In the genomic region with DNA sequence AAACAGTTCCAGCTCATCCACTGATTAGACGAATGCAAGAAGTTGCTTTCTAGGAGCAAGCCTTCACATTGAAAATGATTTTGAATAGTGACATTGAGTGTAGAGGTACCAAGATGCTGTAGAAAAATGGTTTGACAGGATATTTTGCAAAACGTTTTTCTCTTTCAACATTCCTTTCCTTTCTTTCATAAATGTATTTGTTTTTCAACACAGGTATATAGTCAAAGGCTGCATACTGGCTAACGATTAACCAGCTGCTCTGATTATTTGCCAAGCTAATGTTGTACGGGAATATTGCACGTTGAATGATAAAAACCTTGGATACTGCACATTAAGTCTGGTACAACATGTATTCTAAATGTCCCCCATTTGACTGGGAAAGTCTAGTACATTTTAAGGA, we compare ENCODE assay signal across 20 cellular contexts.
"Had no signal": no experiment of that assay in that cellular context is flagged by ENCODE, and none has a peak within 500 bp of the region (broad histone marks: within the 10 kb centered on the region; RNA-seq: fewer than 3 reads in every experiment).

No MANE protein-coding gene starts in this region.

- H3K4me3 ChIP-seq: breast epithelium, gastrocnemius medialis, tibial nerve had no signal

- H3K36me3 ChIP-seq: breast epithelium, gastrocnemius medialis, neutrophil, tibial nerve had no signal

- H3K9me3 ChIP-seq: gastrocnemius medialis had no signal

- H3K79me2 ChIP-seq: parathyroid adenoma had no signal

- DNase-seq: activated CD4-positive, alpha-beta T cell treated with anti-CD3 and anti-CD28 coated beads, Interleukin-2, amount 10 ng/mL, durations not matched to agents 7 days and 5 days; activated CD8-positive, alpha-beta memory T cell treated with anti-CD3 and anti-CD28 coated beads, Interleukin-2, amount 50 U/mL, for 48 hours; activated effector memory CD4-positive, alpha-beta T cell treated with anti-CD3 and anti-CD28 coated beads, Interleukin-2, amount 50 U/mL, for 16 hours; activated naive CD4-positive, alpha-beta T cell treated with anti-CD3 and anti-CD28 coated beads, Interleukin-2, amount 50 U/mL, for 16 hours; activated T-cell treated with anti-CD3 and anti-CD28 coated beads, Interleukin-2, amount 50 U/mL, for 48 hours; aorta; cortex of kidney; effector CD4-positive, alpha-beta T cell; gastrocnemius medialis; head of caudate nucleus; kidney glomerular epithelial cell; mesenchymal stem cell; naive thymus-derived CD8-positive, alpha-beta T cell; stimulated activated naive CD8-positive, alpha-beta T cell treated with anti-CD3 and anti-CD28 coated beads, Interleukin-15, Interleukin-2, amounts not matched to agents 100 U/mL and 50 U/mL, for 24 hours; T-helper 1 cell; T-helper 9 cell had no signal

- H3K9ac ChIP-seq: parathyroid adenoma had no signal

- H3K27me3 ChIP-seq: breast epithelium, gastrocnemius medialis, neutrophil, tibial nerve had no signal

- H3K4me1 ChIP-seq: breast epithelium, gastrocnemius medialis, parathyroid adenoma had no signal

- H2AFZ ChIP-seq: parathyroid adenoma had no signal

- H3K27ac ChIP-seq: breast epithelium, gastrocnemius medialis, neutrophil, parathyroid adenoma, tibial nerve had no signal
